Comparison of ENCODE assay signal across 9 cellular contexts in genomic region chr4:73704314-73705055, GRCh38. TPM values are rescaled to one million over a fixed set of nuclear protein-coding genes. Genes with fewer than 3 reads are reported as not detected.
DNase-seq lines count a peak whose midpoint lies in the region; ATAC-seq and TF ChIP-seq lines count a peak whose summit lies in the region.
"Had no signal": no experiment of that assay in that cellular context is flagged by ENCODE, and none has a peak within 500 bp of the region (broad histone marks: within the 10 kb centered on the region; RNA-seq: fewer than 3 reads in every experiment).

No MANE protein-coding gene starts in this region.

- peaks cover 2% of the 10 kb centered on the region for H3K9me3 Mint-ChIP-seq in activated CD4-positive, alpha-beta memory T cell treated with anti-CD3 and anti-CD28 coated beads, Interleukin-2, amount 10 ng/mL, durations not matched to agents 7 days and 5 days

- in situ Hi-C loops in GM13976 (cut with MboI; ENCODE audit: low sequenced_read_pairs, unreplicated experiment): no loop called here

- H3K4me1 Mint-ChIP-seq in activated CD4-positive, alpha-beta memory T cell treated with anti-CD3 and anti-CD28 coated beads, Interleukin-2, amount 10 ng/mL, durations not matched to agents 7 days and 5 days: peaks cover 6% of the 10 kb centered on the region
- H3K4me1 Mint-ChIP-seq: B cell had no signal

- WGBS in mesodermal cell (ENCODE audit: insufficient coverage in 2 of 2), 2 experiments: 84 to 88% methylated on average over 6 of the region's 9 CpGs

- TF ChIP-seq CTCF in GM13976 (IDR thresholded peaks at IDR 0.05; ENCODE audit: borderline replicate concordance, control extremely low read depth, extremely low read depth, insufficient read depth, missing control alignments): no peak

- no peak overlapping the region for H3K4me3 ChIP-seq in mesodermal cell (ENCODE audit: extremely low read depth, insufficient read depth, low read length, poor library complexity, severe bottlenecking)

- no peak for ATAC-seq in GM19328 (IDR thresholded peaks at IDR 0.05; ENCODE audit: unreplicated experiment)

- CTCF ChIA-PET in activated CD4-positive, alpha-beta memory T cell treated with anti-CD3 and anti-CD28 coated beads, Interleukin-2, amount 10 ng/mL, durations not matched to agents 7 days and 5 days (lab: Charles Lee): no interaction called here

- H3K9me3 ChIP-seq in mesodermal cell (ENCODE audit: control insufficient read depth, low read length): no peaks in the 10 kb centered on the region

- no peaks in the 10 kb centered on the region for H3K36me3 Mint-ChIP-seq in activated CD4-positive, alpha-beta memory T cell treated with anti-CD3 and anti-CD28 coated beads, Interleukin-2, amount 10 ng/mL, durations not matched to agents 7 days and 5 days (ENCODE audit: low read depth)

- H3K4me3 Mint-ChIP-seq in activated CD4-positive, alpha-beta memory T cell treated with anti-CD3 and anti-CD28 coated beads, Interleukin-2, amount 10 ng/mL, durations not matched to agents 7 days and 5 days: no peak overlapping the region
- H3K4me3 Mint-ChIP-seq: B cell had no signal

- no peaks in the 10 kb centered on the region for H3K36me3 ChIP-seq in mesodermal cell (ENCODE audit: control insufficient read depth, insufficient read depth, low read length)

- DNase-seq in NK-92 treated with Interleukin-12 subunit alpha and Interleukin-12 subunit beta, amount 100 ng/mL, for 24 hours (lab: John Stamatoyannopoulos, UW): peak; percentile 51
- DNase-seq in NK-92 (lab: John Stamatoyannopoulos, UW; ENCODE audit: unreplicated experiment) (no peak), NOMO-1 treated with DMSO at 0.1 percent for 48 hours (lab: John Stamatoyannopoulos, UW; ENCODE audit: unreplicated experiment) (peak; percentile 97), dermis blood vessel endothelial cell (peak; percentile 97), GM13976 (ENCODE audit: low spot score) (no peak)
- DNase-seq in activated CD4-positive, alpha-beta memory T cell treated with anti-CD3 and anti-CD28 coated beads, Interleukin-2, amount 10 ng/mL, durations not matched to agents 7 days and 5 days: no peak

- no peak overlapping the region for H3K27ac Mint-ChIP-seq in activated CD4-positive, alpha-beta memory T cell treated with anti-CD3 and anti-CD28 coated beads, Interleukin-2, amount 10 ng/mL, durations not matched to agents 7 days and 5 days
- H3K27ac Mint-ChIP-seq: B cell had no signal

- peak overlapping the region; percentile 33 for H3K27ac ChIP-seq in mesodermal cell (ENCODE audit: low read depth, low read length, severe bottlenecking)

- peaks cover 34% of the 10 kb centered on the region for H3K4me1 ChIP-seq in mesodermal cell (ENCODE audit: control insufficient read depth, insufficient read depth, low read length, poor library complexity, severe bottlenecking)

- POLR2A ChIA-PET in activated CD4-positive, alpha-beta memory T cell treated with anti-CD3 and anti-CD28 coated beads, Interleukin-2, amount 10 ng/mL, durations not matched to agents 7 days and 5 days (lab: Charles Lee): no interaction called here

- H3K27me3 Mint-ChIP-seq in activated CD4-positive, alpha-beta memory T cell treated with anti-CD3 and anti-CD28 coated beads, Interleukin-2, amount 10 ng/mL, durations not matched to agents 7 days and 5 days: no peaks in the 10 kb centered on the region

RNA-seq across cellular contexts. Expression of gene CXCL8, which starts 35.9 kb away (rescaled TPM):
- total RNA-seq in dermis blood vessel endothelial cell: 21.0 and 47.1 TPM in 2 replicates
- not detected for polyA plus RNA-seq in mesodermal cell (2013, experiment 1 of 2)
- polyA plus RNA-seq in mesodermal cell (2013, experiment 2 of 2): not detected
- total RNA-seq in activated CD4-positive, alpha-beta memory T cell treated with anti-CD3 and anti-CD28 coated beads, Interleukin-2, amount 10 ng/mL, durations not matched to agents 7 days and 5 days: 10 to 100 TPM; 12.5 to 13.2 TPM

Comparison
In these comparisons a context has a peak if more than half of its experiments do, and no peak if none do; other contexts are left out.
1. DNase-seq: peak in NK-92 treated with Interleukin-12 subunit alpha and Interleukin-12 subunit beta, amount 100 ng/mL, for 24 hours (single experiment), NOMO-1 treated with DMSO at 0.1 percent for 48 hours (single experiment) and dermis blood vessel endothelial cell (single experiment); none in NK-92 (single experiment), activated CD4-positive, alpha-beta memory T cell treated with anti-CD3 and anti-CD28 coated beads, Interleukin-2, amount 10 ng/mL, durations not matched to agents 7 days and 5 days (single experiment) and GM13976 (single experiment).